In genomic region chr12:87848248-87848868, GRCh38 we compare ENCODE assay signal across 10 cellular contexts.
DNase-seq lines count a peak whose midpoint lies in the region; ATAC-seq and TF ChIP-seq lines count a peak whose summit lies in the region.
"Had no signal": no experiment of that assay in that cellular context is flagged by ENCODE, and none has a peak within 500 bp of the region (broad histone marks: within the 10 kb centered on the region; RNA-seq: fewer than 3 reads in every experiment).

No MANE protein-coding gene starts in this region.

- H4K20me1 ChIP-seq in SK-N-SH (ENCODE audit: insufficient read depth) (no peaks in the 10 kb centered on the region), fibroblast of lung (ENCODE audit: control insufficient read depth, extremely low read depth, insufficient read depth, low read length) (no peaks in the 10 kb centered on the region)

- H3K4me1 ChIP-seq in HEK293 (ENCODE audit: control insufficient read depth, insufficient read depth, low read length) = no peaks in the 10 kb centered on the region
- H3K4me1 ChIP-seq in SK-N-SH (ENCODE audit: control insufficient read depth in 1 of 2, insufficient read depth in 2 of 2, low read depth in 1 of 2, low read length in 1 of 2) = peaks cover 0 to 2% of the 10 kb centered on the region in 2 experiments; a peak in 2 of 4 replicates
- no peaks in the 10 kb centered on the region for H3K4me1 ChIP-seq in fibroblast of lung (ENCODE audit: control insufficient read depth, extremely low read depth, insufficient read depth, low read length)
- H3K4me1 ChIP-seq in ovary (ENCODE audit: insufficient read depth) = no peaks in the 10 kb centered on the region

- H3F3A ChIP-seq in SK-N-SH (replicated peaks; ENCODE audit: insufficient read depth) = no peaks in the 10 kb centered on the region

- intact Hi-C loops in ovary (cut with DNase I) = no loop called here

- POLR2A ChIA-PET in HEK293 (lab: Yijun Ruan, JAX) (no interaction called here), SK-N-SH (lab: Yijun Ruan, JAX) (no interaction called here)

- TF ChIP-seq RAD21 in SK-N-SH (IDR thresholded peaks at IDR 0.05; ENCODE audit: low read length) = peak; percentile 93

- no peak overlapping the region for H3K27ac ChIP-seq in HEK293 (ENCODE audit: extremely low read depth, low read depth, low read length)
- H3K27ac ChIP-seq in SK-N-SH (ENCODE audit: low read depth in 2 of 2, low read length in 1 of 2) = no peak overlapping the region; a peak in 1 of 4 replicates
- no peak overlapping the region for H3K27ac ChIP-seq in fibroblast of lung (ENCODE audit: insufficient read depth, low read length)
- H3K27ac ChIP-seq in ovary = no peak overlapping the region

- ATAC-seq in T-helper 17 cell = no peak

- peaks cover 2% of the 10 kb centered on the region for H3K4me1 Mint-ChIP-seq in T-helper 17 cell
- H3K4me1 Mint-ChIP-seq: CD8-positive, alpha-beta memory T cell had no signal

- no peak overlapping the region for H3K4me3 Mint-ChIP-seq in T-helper 17 cell
- H3K4me3 Mint-ChIP-seq: CD8-positive, alpha-beta memory T cell; stimulated activated naive CD8-positive, alpha-beta T cell treated with anti-CD3 and anti-CD28 coated beads, Interleukin-15, Interleukin-2, amounts not matched to agents 100 ng/mL and 50 ng/mL, for 24 hours had no signal

- no peak overlapping the region for H3K27ac Mint-ChIP-seq in T-helper 17 cell
- H3K27ac Mint-ChIP-seq: CD8-positive, alpha-beta memory T cell; stimulated activated naive CD8-positive, alpha-beta T cell treated with anti-CD3 and anti-CD28 coated beads, Interleukin-15, Interleukin-2, amounts not matched to agents 100 ng/mL and 50 ng/mL, for 24 hours had no signal

- TF ChIP-seq EP300 in SK-N-SH (IDR thresholded peaks at IDR 0.05; ENCODE audit: borderline replicate concordance in 1 of 2, low read depth in 1 of 2, low read length in 1 of 2) (no peak), ovary (IDR thresholded peaks at IDR 0.05) (no peak)

- no peak for TF ChIP-seq POLR2A in ovary (IDR thresholded peaks at IDR 0.05)

- H3K9me3 ChIP-seq in HEK293 (ENCODE audit: control insufficient read depth, insufficient read depth, low read depth, low read length) = no peaks in the 10 kb centered on the region
- no peaks in the 10 kb centered on the region for H3K9me3 ChIP-seq in SK-N-SH
- H3K9me3 ChIP-seq in fibroblast of lung (ENCODE audit: control insufficient read depth, insufficient read depth, low read depth, low read length) = no peaks in the 10 kb centered on the region
- no peaks in the 10 kb centered on the region for H3K9me3 ChIP-seq in ovary
- H3K9me3 ChIP-seq in T-helper 17 cell (ENCODE audit: control insufficient read depth, low read length, poor library complexity, severe bottlenecking) = no peaks in the 10 kb centered on the region

- H3K36me3 Mint-ChIP-seq in T-helper 17 cell (ENCODE audit: low read depth) = no peaks in the 10 kb centered on the region
- H3K36me3 Mint-ChIP-seq: CD8-positive, alpha-beta memory T cell had no signal

- H3K9ac ChIP-seq in SK-N-SH = no peak overlapping the region
- H3K9ac ChIP-seq in fibroblast of lung (ENCODE audit: insufficient read depth, low read length) = no peak overlapping the region

- CTCF ChIA-PET in HEK293 (lab: Yijun Ruan, JAX) (interaction anchor here (0.5 to 3.6 kb wide), 25 partner anchors 9 to 1927 kb away, joined by 3 to 22 read pairs (median 3); no protein-coding TSS in a partner anchor), SK-N-SH (lab: Yijun Ruan, JAX) (interaction anchor here (0.5 to 3.1 kb wide), 39 partner anchors 8 to 1928 kb away, joined by 3 to 23 read pairs (median 3); no protein-coding TSS in a partner anchor)

- WGBS in SK-N-SH (ENCODE audit: low lambda C conversion rate) = 15% methylated on average over 2 of the region's 2 CpGs
- 10 to 14% (median 14%) methylated on average over 2 of the region's 2 CpGs for WGBS in ovary, 3 donors

- H3K4me3 ChIP-seq in HEK293 (ENCODE audit: low read depth, low read length) (no peak overlapping the region), SK-N-SH (ENCODE audit: low read depth in 2 of 2, low read length in 1 of 2) (no peak overlapping the region), fibroblast of lung (replicated peaks in 1 of 4; ENCODE audit: control extremely low read depth in 1 of 4, insufficient read depth in 1 of 4, low read depth in 3 of 4, low read length in 4 of 4) (no peak overlapping the region), ovary (no peak overlapping the region)

- H3K27me3 Mint-ChIP-seq in T-helper 17 cell = peaks cover 13% of the 10 kb centered on the region

- H3K4me2 ChIP-seq in SK-N-SH = no peak overlapping the region
- H3K4me2 ChIP-seq in fibroblast of lung (ENCODE audit: extremely low read depth, insufficient read depth, low read length) = no peak overlapping the region

- 0 out of 2 replicates have a peak, but pooled peaks have one; percentile 19 for TF ChIP-seq CTCF in HEK293 (tag by site-specific recombination; IDR thresholded peaks at IDR 0.05)
- peak; percentile 92 for TF ChIP-seq CTCF in SK-N-SH (IDR thresholded peaks at IDR 0.05)
- TF ChIP-seq CTCF in fibroblast of lung (conservative IDR thresholded peaks at IDR 0.05 in 1 of 2, IDR thresholded peaks at IDR 0.05 in 1 of 2; ENCODE audit: low read depth in 1 of 2, low read length in 2 of 2) = peak; percentile 66 to 68
- TF ChIP-seq CTCF in ovary (IDR thresholded peaks at IDR 0.05) = peak in 2 of 3 donors; percentile 36 to 41

- H3K79me2 ChIP-seq in SK-N-SH (ENCODE audit: insufficient read depth) (no peaks in the 10 kb centered on the region), fibroblast of lung (ENCODE audit: control insufficient read depth, insufficient read depth, low read length) (no peaks in the 10 kb centered on the region)

- DNase-seq in NCI-H1436 (lab: John Stamatoyannopoulos, UW) = peak; percentile 43
- DNase-seq in NCI-H1436 treated with DMSO at 0.1 percent for 48 hours (lab: John Stamatoyannopoulos, UW) = no peak
- DNase-seq in NAMALWA (ENCODE audit: low spot score) = peak; percentile 71
- DNase-seq in SK-N-SH = peak; percentile 31
- peak; percentile 58 to 84 for DNase-seq in fibroblast of lung (ENCODE audit: low read depth in 2 of 2)
- DNase-seq in ovary = no peak
- DNase-seq in T-helper 17 cell = no peak

- H3K36me3 ChIP-seq in HEK293 (ENCODE audit: control insufficient read depth in 2 of 2, insufficient read depth in 1 of 2, low read length in 2 of 2) = no peaks in the 10 kb centered on the region
- no peaks in the 10 kb centered on the region for H3K36me3 ChIP-seq in SK-N-SH (replicated peaks in 1 of 2; ENCODE audit: control insufficient read depth in 1 of 2, insufficient read depth in 2 of 2, low read length in 1 of 2)
- no peaks in the 10 kb centered on the region for H3K36me3 ChIP-seq in fibroblast of lung (ENCODE audit: control insufficient read depth, insufficient read depth, low read length)
- no peaks in the 10 kb centered on the region for H3K36me3 ChIP-seq in ovary

- H3K9me2 ChIP-seq in SK-N-SH = no peaks in the 10 kb centered on the region

- H2AFZ ChIP-seq in SK-N-SH (ENCODE audit: low read depth) = peak overlapping the region; percentile 52; the same call in 1 of the 2 replicates
- no peak overlapping the region for H2AFZ ChIP-seq in fibroblast of lung (ENCODE audit: low read length)

- no peaks in the 10 kb centered on the region for H3K27me3 ChIP-seq in SK-N-SH (ENCODE audit: insufficient read depth)
- H3K27me3 ChIP-seq in fibroblast of lung (ENCODE audit: control insufficient read depth, insufficient read depth, low read length) = no peaks in the 10 kb centered on the region
- H3K27me3 ChIP-seq in ovary = no peaks in the 10 kb centered on the region

TF ChIP-seq in HEK293, 187 proteins besides CTCF, POLR2A, EP300 and RAD21 (continues in another document):
- TF ChIP-seq ZNF654 (tag by site-specific recombination; IDR thresholded peaks at IDR 0.05; ENCODE audit: low read depth) = peak; percentile 86
- TF ChIP-seq ZNF670 (tag by site-specific recombination; IDR thresholded peaks at IDR 0.05; ENCODE audit: low read depth) = no peak
- TF ChIP-seq ZNF548 (tag by site-specific recombination; IDR thresholded peaks at IDR 0.05) = no peak
- TF ChIP-seq ZNF398 (tag by site-specific recombination; IDR thresholded peaks at IDR 0.05) = no peak
- no peak for TF ChIP-seq ZNF16 (tag by site-specific recombination; IDR thresholded peaks at IDR 0.05; ENCODE audit: low read depth)

TF ChIP-seq in SK-N-SH, 30 proteins besides CTCF, POLR2A, EP300 and RAD21:
- TF ChIP-seq FOXM1 (IDR thresholded peaks at IDR 0.05; ENCODE audit: low read depth) (0 out of 2 replicates have a peak, but pooled peaks have one; percentile 29), SMC3 (IDR thresholded peaks at IDR 0.05; ENCODE audit: low read depth, low read length) (peak; percentile 76), CHD2 (IDR thresholded peaks at IDR 0.05; ENCODE audit: low read length, partially characterized antibody) (no peak), PBX3 (IDR thresholded peaks at IDR 0.05) (no peak), TCF12 (IDR thresholded peaks at IDR 0.05) (peak; percentile 31; the same call in 1 of the 2 replicates), SIN3A (IDR thresholded peaks at IDR 0.05; ENCODE audit: borderline replicate concordance, low read depth, low read length) (no peak)

Comparison
In these comparisons a context has a peak if more than half of its experiments do, and no peak if none do; other contexts are left out.
1. DNase-seq: peak in NCI-H1436 (single experiment), NAMALWA (single experiment), SK-N-SH (single experiment) and fibroblast of lung (2 of 2); none in NCI-H1436 treated with DMSO at 0.1 percent for 48 hours (single experiment), ovary (0 of 5) and T-helper 17 cell (0 of 3).
2. CTCF ChIP-seq: peak in every context shown above with its lines; median percentile 92 in SK-N-SH; 67 in fibroblast of lung; 38 in ovary; 19 in HEK293.